Comparison of ENCODE assay signal across 11 cellular contexts in genomic region chr16:30088237-30088831, GRCh38. TPM values are rescaled to one million over a fixed set of nuclear protein-coding genes. Genes with fewer than 3 reads are reported as not detected.
A peak's percentile ranks its signal among the peaks of the same experiment; 100 is the strongest.
DNase-seq lines count a peak whose midpoint lies in the region; TF ChIP-seq lines count a peak whose summit lies in the region.
"Had no signal": no experiment of that assay in that cellular context is flagged by ENCODE, and none has a peak within 500 bp of the region (broad histone marks: within the 10 kb centered on the region; RNA-seq: fewer than 3 reads in every experiment).

No MANE protein-coding gene starts in this region.

- H3K36me3 ChIP-seq in cardiac muscle cell (peaks cover 9% of the 10 kb centered on the region), osteoblast (ENCODE audit: insufficient read depth, low read length) (peaks cover 21% of the 10 kb centered on the region)

- H3K27me3 Mint-ChIP-seq in activated T-helper 2 cell treated with anti-CD3 and anti-CD28 coated beads, Interferon-gamma antibody, Interleukin-2, Interleukin-4, amounts not matched to agents 10 μg/mL and 5 μg/mL and 100 μg/mL, durations not matched to agents 14 hours and 24 hours and 36 hours (ENCODE audit: low read depth), result no peaks in the 10 kb centered on the region
- peaks cover 4% of the 10 kb centered on the region for H3K27me3 Mint-ChIP-seq in glutamatergic neuron (ENCODE audit: unreplicated experiment)

- H3K4me1 Mint-ChIP-seq in activated T-helper 2 cell treated with anti-CD3 and anti-CD28 coated beads, Interferon-gamma antibody, Interleukin-2, Interleukin-4, amounts not matched to agents 10 μg/mL and 5 μg/mL and 100 μg/mL, durations not matched to agents 14 hours and 24 hours and 36 hours (ENCODE audit: low read depth), result peaks cover 25% of the 10 kb centered on the region
- H3K4me1 Mint-ChIP-seq in glutamatergic neuron (ENCODE audit: low read depth, unreplicated experiment), result peaks cover 8% of the 10 kb centered on the region

- H2AFZ ChIP-seq in osteoblast (ENCODE audit: low read length), result no peak overlapping the region

- H3K4me2 ChIP-seq in osteoblast (ENCODE audit: insufficient read depth, low read length), result no peak overlapping the region

- H3K4me3 ChIP-seq in cardiac muscle cell (no peak overlapping the region), osteoblast (ENCODE audit: insufficient read depth, low read length) (no peak overlapping the region)

- H3K4me1 ChIP-seq in cardiac muscle cell (ENCODE audit: low read depth) (peaks cover 5% of the 10 kb centered on the region), osteoblast (ENCODE audit: insufficient read depth, low read length) (peaks cover 18% of the 10 kb centered on the region)

- peak overlapping the region; percentile 15 for H3K27ac Mint-ChIP-seq in activated T-helper 2 cell treated with anti-CD3 and anti-CD28 coated beads, Interferon-gamma antibody, Interleukin-2, Interleukin-4, amounts not matched to agents 10 μg/mL and 5 μg/mL and 100 μg/mL, durations not matched to agents 14 hours and 24 hours and 36 hours
- no peak overlapping the region for H3K27ac Mint-ChIP-seq in glutamatergic neuron (ENCODE audit: unreplicated experiment)

- no peaks in the 10 kb centered on the region for H4K20me1 ChIP-seq in osteoblast (ENCODE audit: insufficient read depth, low read length)

- TF ChIP-seq CTCF in cardiac muscle cell (IDR thresholded peaks at IDR 0.05; ENCODE audit: low read depth, low read length) (no peak), osteoblast (IDR thresholded peaks at IDR 0.05; ENCODE audit: extremely low read depth, low read depth, low read length) (no peak), glutamatergic neuron (IDR thresholded peaks at IDR 0.05; ENCODE audit: partially characterized antibody, unreplicated experiment) (no peak)

- H3K36me3 Mint-ChIP-seq in activated T-helper 2 cell treated with anti-CD3 and anti-CD28 coated beads, Interferon-gamma antibody, Interleukin-2, Interleukin-4, amounts not matched to agents 10 μg/mL and 5 μg/mL and 100 μg/mL, durations not matched to agents 14 hours and 24 hours and 36 hours (ENCODE audit: low read depth), result peaks cover 24% of the 10 kb centered on the region
- H3K36me3 Mint-ChIP-seq in glutamatergic neuron (ENCODE audit: unreplicated experiment), result no peaks in the 10 kb centered on the region

- H3K27me3 ChIP-seq in cardiac muscle cell (no peaks in the 10 kb centered on the region), osteoblast (ENCODE audit: insufficient read depth, low read length) (no peaks in the 10 kb centered on the region)

- no peaks in the 10 kb centered on the region for H3K9me3 ChIP-seq in cardiac muscle cell (ENCODE audit: low read depth)
- no peaks in the 10 kb centered on the region for H3K9me3 ChIP-seq in osteoblast (ENCODE audit: low read depth, low read length)

- H3K4me3 Mint-ChIP-seq in activated T-helper 2 cell treated with anti-CD3 and anti-CD28 coated beads, Interferon-gamma antibody, Interleukin-2, Interleukin-4, amounts not matched to agents 10 μg/mL and 5 μg/mL and 100 μg/mL, durations not matched to agents 14 hours and 24 hours and 36 hours (ENCODE audit: low read depth), result no peak overlapping the region
- no peak overlapping the region for H3K4me3 Mint-ChIP-seq in glutamatergic neuron (ENCODE audit: unreplicated experiment)

- intact Hi-C loops in cardiac septum (cut with DNase I), result no loop called here
- intact Hi-C loops in activated T-helper 2 cell treated with anti-CD3 and anti-CD28 coated beads, Interferon-gamma antibody, Interleukin-2, Interleukin-4, amounts not matched to agents 10 μg/mL and 5 μg/mL and 100 μg/mL, durations not matched to agents 14 hours and 24 hours and 36 hours (cut with micrococcal nuclease), result no loop called here

- peak overlapping the region; percentile 11 for H3K27ac ChIP-seq in cardiac muscle cell
- H3K27ac ChIP-seq in osteoblast (ENCODE audit: low read depth, low read length), result no peak overlapping the region

- DNase-seq in cardiac muscle cell (ENCODE audit: low read depth in 1 of 2, low spot score in 1 of 2), result no peak
- no peak for DNase-seq in cardiac septum (ENCODE audit: low spot score)
- no peak for DNase-seq in activated T-helper 2 cell treated with anti-CD3 and anti-CD28 coated beads, Interferon-gamma antibody, Interleukin-2, Interleukin-4, amounts not matched to agents 10 μg/mL and 5 μg/mL and 100 μg/mL, durations not matched to agents 14 hours and 24 hours and 36 hours (ENCODE audit: low spot score)
- DNase-seq in osteoblast (ENCODE audit: insufficient read length, low spot score, missing footprints), result peak; percentile 76
- DNase-seq in glutamatergic neuron, result no peak
- no peak for DNase-seq in cerebellar nuclear complex (lab: John Stamatoyannopoulos, UW)
- DNase-seq: activated CD4-positive, CD25-positive, alpha-beta regulatory T cell; NCI-H2029 treated with DMSO at 0.1 percent for 48 hours; NCI-H524; PC-3; stimulated activated CD4-positive, alpha-beta T cell treated with anti-CD3 and anti-CD28 coated beads, Interleukin-12 subunit alpha, Interleukin-12 subunit beta, amount 100 ng/mL, for 4 hours had no signal

- H3K79me2 ChIP-seq in osteoblast (ENCODE audit: insufficient read depth, low read length), result peaks cover 1% of the 10 kb centered on the region

- no peaks in the 10 kb centered on the region for H3K9me3 Mint-ChIP-seq in activated T-helper 2 cell treated with anti-CD3 and anti-CD28 coated beads, Interferon-gamma antibody, Interleukin-2, Interleukin-4, amounts not matched to agents 10 μg/mL and 5 μg/mL and 100 μg/mL, durations not matched to agents 14 hours and 24 hours and 36 hours
- peaks cover 4% of the 10 kb centered on the region for H3K9me3 Mint-ChIP-seq in glutamatergic neuron (ENCODE audit: unreplicated experiment)

RNA-seq across cellular contexts. Expression of gene TBX6, which starts 3.4 kb away (rescaled TPM):
- 1.6 and 5.0 TPM in 2 replicates for total RNA-seq in cardiac muscle cell
- 2.2 and 8.9 TPM in 2 replicates for polyA plus RNA-seq in cardiac muscle cell
- total RNA-seq in cardiac septum, result 0.57 TPM
- total RNA-seq in activated T-helper 2 cell treated with anti-CD3 and anti-CD28 coated beads, Interferon-gamma antibody, Interleukin-2, Interleukin-4, amounts not matched to agents 10 μg/mL and 5 μg/mL and 100 μg/mL, durations not matched to agents 14 hours and 24 hours and 36 hours, result 2.7 and 2.9 TPM in 2 replicates
- 0.29 and 0.36 TPM in 2 replicates for total RNA-seq in osteoblast
- 0.86 TPM for total RNA-seq in glutamatergic neuron (ENCODE audit: unreplicated experiment)

RNA-seq across cellular contexts. Expression of gene YPEL3, which starts 7.7 kb away (rescaled TPM):
- 67.1 and 107 TPM in 2 replicates for total RNA-seq in cardiac muscle cell
- 115 and 143 TPM in 2 replicates for polyA plus RNA-seq in cardiac muscle cell
- 43.2 TPM for total RNA-seq in cardiac septum
- 14.0 and 14.2 TPM in 2 replicates for total RNA-seq in activated T-helper 2 cell treated with anti-CD3 and anti-CD28 coated beads, Interferon-gamma antibody, Interleukin-2, Interleukin-4, amounts not matched to agents 10 μg/mL and 5 μg/mL and 100 μg/mL, durations not matched to agents 14 hours and 24 hours and 36 hours
- 28.2 and 31.2 TPM in 2 replicates for total RNA-seq in osteoblast
- total RNA-seq in glutamatergic neuron (ENCODE audit: unreplicated experiment), result 57.9 TPM

RNA-seq across cellular contexts. Expression of gene PPP4C, which starts 12.5 kb away (rescaled TPM):
- total RNA-seq in cardiac muscle cell (94.3 and 134 TPM in 2 replicates), cardiac septum (44.1 TPM), osteoblast (175 and 178 TPM in 2 replicates), glutamatergic neuron (ENCODE audit: unreplicated experiment) (124 TPM)
- 217 and 225 TPM in 2 replicates for polyA plus RNA-seq in cardiac muscle cell
- 143 and 144 TPM in 2 replicates for total RNA-seq in activated T-helper 2 cell treated with anti-CD3 and anti-CD28 coated beads, Interferon-gamma antibody, Interleukin-2, Interleukin-4, amounts not matched to agents 10 μg/mL and 5 μg/mL and 100 μg/mL, durations not matched to agents 14 hours and 24 hours and 36 hours

RNA-seq across cellular contexts. Expression of gene ALDOA, which starts 22.8 kb away (rescaled TPM):
- total RNA-seq in cardiac muscle cell (3,852 and 5,767 TPM in 2 replicates), cardiac septum (3,068 TPM), osteoblast (579 and 705 TPM in 2 replicates), glutamatergic neuron (ENCODE audit: unreplicated experiment) (437 TPM)
- polyA plus RNA-seq in cardiac muscle cell, result 5,441 and 6,816 TPM in 2 replicates
- 2,017 and 2,037 TPM in 2 replicates for total RNA-seq in activated T-helper 2 cell treated with anti-CD3 and anti-CD28 coated beads, Interferon-gamma antibody, Interleukin-2, Interleukin-4, amounts not matched to agents 10 μg/mL and 5 μg/mL and 100 μg/mL, durations not matched to agents 14 hours and 24 hours and 36 hours

RNA-seq across cellular contexts. Expression of gene GDPD3, which starts 25.0 kb away (rescaled TPM):
- total RNA-seq in cardiac muscle cell (1.7 and 2.0 TPM in 2 replicates), cardiac septum (3.0 TPM), osteoblast (0.36 and 0.88 TPM in 2 replicates), glutamatergic neuron (ENCODE audit: unreplicated experiment) (4.9 TPM)
- polyA plus RNA-seq in cardiac muscle cell, result 0.72 and 0.96 TPM in 2 replicates
- 6.4 and 7.7 TPM in 2 replicates for total RNA-seq in activated T-helper 2 cell treated with anti-CD3 and anti-CD28 coated beads, Interferon-gamma antibody, Interleukin-2, Interleukin-4, amounts not matched to agents 10 μg/mL and 5 μg/mL and 100 μg/mL, durations not matched to agents 14 hours and 24 hours and 36 hours
